1 cellular context compared by ENCODE assay signal in the genomic region with DNA sequence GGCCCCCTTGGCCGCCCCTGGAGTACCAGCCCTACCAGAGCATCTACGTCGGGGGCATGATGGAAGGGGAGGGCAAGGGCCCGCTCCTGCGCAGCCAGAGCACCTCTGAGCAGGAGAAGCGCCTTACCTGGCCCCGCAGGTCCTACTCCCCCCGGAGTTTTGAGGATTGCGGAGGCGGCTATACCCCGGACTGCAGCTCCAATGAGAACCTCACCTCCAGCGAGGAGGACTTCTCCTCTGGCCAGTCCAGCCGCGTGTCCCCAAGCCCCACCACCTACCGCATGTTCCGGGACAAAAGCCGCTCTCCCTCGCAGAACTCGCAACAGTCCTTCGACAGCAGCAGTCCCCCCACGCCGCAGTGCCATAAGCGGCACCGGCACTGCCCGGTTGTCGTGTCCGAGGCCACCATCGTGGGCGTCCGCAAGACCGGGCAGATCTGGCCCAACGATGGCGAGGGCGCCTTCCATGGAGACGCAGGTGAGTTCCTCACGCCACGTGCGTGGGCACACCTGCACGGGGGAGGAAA.
TF ChIP-seq lines count a peak whose summit lies in the region.

No MANE protein-coding gene starts in this region.

TF ChIP-seq in H1, 55 proteins besides CTCF, POLR2A, EP300 and RAD21:
- 0 out of 2 replicates have a peak, but pooled peaks have one; percentile 21 for TF ChIP-seq E2F6 (IDR thresholded peaks at IDR 0.05)
- no peak for TF ChIP-seq MAFK (IDR thresholded peaks at IDR 0.05; ENCODE audit: low read depth, low read length)
- TF ChIP-seq MAX (IDR thresholded peaks at IDR 0.05), result peak; percentile 36; the same call in 1 of the 2 replicates
- no peak for TF ChIP-seq TEAD4 (IDR thresholded peaks at IDR 0.05; ENCODE audit: low read depth, low read length)
- no peak for TF ChIP-seq SP2 (IDR thresholded peaks at IDR 0.05; ENCODE audit: low read length)
TF ChIP-seq in H1: peak in this region for 2.
